Comparison of ENCODE assay signal across 25 cellular contexts in the genomic region with DNA sequence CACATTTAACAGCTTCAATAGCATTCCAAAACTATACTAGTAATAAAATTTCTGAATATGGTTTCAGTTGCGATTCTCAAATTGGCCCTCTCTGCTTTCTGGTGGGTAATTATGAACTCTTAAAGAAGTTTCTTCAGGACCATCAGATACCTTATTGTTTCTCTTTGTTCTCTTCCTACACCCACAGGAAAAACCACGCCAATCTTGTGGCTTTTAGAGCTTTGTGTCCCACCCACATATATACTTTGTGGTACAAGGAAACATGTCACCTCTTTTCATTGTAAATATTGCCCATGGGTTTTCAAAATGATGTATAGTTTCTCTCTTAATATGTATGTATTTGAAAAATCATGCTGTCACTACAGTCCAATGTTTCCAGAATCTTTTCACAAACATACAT. TPM values are rescaled to one million over a fixed set of nuclear protein-coding genes. Genes with fewer than 3 reads are reported as not detected.
DNase-seq lines count a peak whose midpoint lies in the region; TF ChIP-seq lines count a peak whose summit lies in the region.
"Had no signal": no experiment of that assay in that cellular context is flagged by ENCODE, and none has a peak within 500 bp of the region (broad histone marks: within the 10 kb centered on the region; RNA-seq: fewer than 3 reads in every experiment).

No MANE protein-coding gene starts in this region.

- no peak overlapping the region for H3K9ac ChIP-seq in BLaER1 treated with 17β-estradiol and CSF1 and Interleukin-3, amounts not matched to agents 10 nM and 100 nM

- H3K9me3 ChIP-seq in BLaER1 treated with 17β-estradiol and CSF1 and Interleukin-3, amounts not matched to agents 10 nM and 100 nM (replicated peaks in 1 of 11): peaks cover 5 to 65% (median 12%) of the 10 kb centered on the region in 11 experiments; a peak in 17 of 22 replicates
- H3K9me3 ChIP-seq in adrenal gland (replicated peaks in 1 of 3) (no peaks in the 10 kb centered on the region), neutrophil (no peaks in the 10 kb centered on the region)
- H3K9me3 ChIP-seq: prostate gland had no signal

- no peaks in the 10 kb centered on the region for H3K27me3 ChIP-seq in BLaER1 treated with 17β-estradiol and CSF1 and Interleukin-3, amounts not matched to agents 10 nM and 100 nM
- H3K27me3 ChIP-seq in adrenal gland: no peaks in the 10 kb centered on the region
- H3K27me3 ChIP-seq in neutrophil: no peaks in the 10 kb centered on the region

- peak overlapping the region in 4 of 7 donors; percentile 35 to 91 (median 86) for H3K27ac Mint-ChIP-seq in CD14-positive monocyte
- no peak overlapping the region for H3K27ac Mint-ChIP-seq in activated T-cell treated with anti-CD3 and anti-CD28 coated beads, Interleukin-2, amount 50 U/mL, for 24 hours
- H3K27ac Mint-ChIP-seq: CD4-positive, CD25-positive, alpha-beta regulatory T cell had no signal

- peaks cover 43% of the 10 kb centered on the region for H3K4me1 Mint-ChIP-seq in CD14-positive monocyte
- peaks cover 22% of the 10 kb centered on the region for H3K4me1 Mint-ChIP-seq in activated T-cell treated with anti-CD3 and anti-CD28 coated beads, Interleukin-2, amount 50 U/mL, for 24 hours (ENCODE audit: low read depth)
- H3K4me1 Mint-ChIP-seq: CD4-positive, CD25-positive, alpha-beta regulatory T cell had no signal

- 89 to 98% (median 94%) methylated on average over 2 of the region's 2 CpGs for whole genome bisulfite sequencing in adrenal gland, 4 donors

- intact Hi-C loops in CD14-positive monocyte (cut with micrococcal nuclease): no loop called here
- intact Hi-C loops in adrenal gland (cut with DNase I): no loop called here

- peaks cover 0 to 16% (median 0%) of the 10 kb centered on the region in 11 experiments; a peak in 4 of 22 replicates for H3K36me3 ChIP-seq in BLaER1 treated with 17β-estradiol and CSF1 and Interleukin-3, amounts not matched to agents 10 nM and 100 nM
- H3K36me3 ChIP-seq in adrenal gland (replicated peaks in 1 of 2) (no peaks in the 10 kb centered on the region), neutrophil (no peaks in the 10 kb centered on the region)
- H3K36me3 ChIP-seq: prostate gland, WERI-Rb-1 had no signal

- H3K9me3 Mint-ChIP-seq in CD14-positive monocyte: peaks cover 2 to 10% (median 5%) of the 10 kb centered on the region in 7 donors
- peaks cover 3% of the 10 kb centered on the region for H3K9me3 Mint-ChIP-seq in activated T-cell treated with anti-CD3 and anti-CD28 coated beads, Interleukin-2, amount 50 U/mL, for 24 hours

- no peak overlapping the region; a peak in 1 of 20 replicates for H3K4me3 ChIP-seq in BLaER1 treated with 17β-estradiol and CSF1 and Interleukin-3, amounts not matched to agents 10 nM and 100 nM
- H3K4me3 ChIP-seq in adrenal gland (no peak overlapping the region), neutrophil (ENCODE audit: low read depth in 1 of 2, low read length in 1 of 2) (no peak overlapping the region)
- H3K4me3 ChIP-seq: lung, prostate gland had no signal

- no peaks in the 10 kb centered on the region for H4K20me1 ChIP-seq in BLaER1 treated with 17β-estradiol and CSF1 and Interleukin-3, amounts not matched to agents 10 nM and 100 nM

- peak overlapping the region in 3 of 11 experiments; percentile 45 to 74 (median 56); a peak in 4 of 22 replicates for H3K4me2 ChIP-seq in BLaER1 treated with 17β-estradiol and CSF1 and Interleukin-3, amounts not matched to agents 10 nM and 100 nM

- H3K4me3 Mint-ChIP-seq in CD14-positive monocyte: no peak overlapping the region
- no peak overlapping the region for H3K4me3 Mint-ChIP-seq in activated T-cell treated with anti-CD3 and anti-CD28 coated beads, Interleukin-2, amount 50 U/mL, for 24 hours
- H3K4me3 Mint-ChIP-seq: activated T-cell treated with anti-CD3 and anti-CD28 coated beads, Interleukin-2, amount 50 U/mL, for 4 hours; CD4-positive, CD25-positive, alpha-beta regulatory T cell had no signal

- TF ChIP-seq CTCF in CD14-positive monocyte (IDR thresholded peaks at IDR 0.05) (no peak), adrenal gland (IDR thresholded peaks at IDR 0.05) (no peak), neutrophil (IDR thresholded peaks at IDR 0.05) (no peak)

- no peak for TF ChIP-seq POLR2A in adrenal gland (IDR thresholded peaks at IDR 0.05)

- DNase-seq in CD14-positive monocyte (ENCODE audit: low spot score): no peak
- DNase-seq in adrenal gland: no peak
- no peak for DNase-seq in epidermal melanocyte (ENCODE audit: insufficient read length, low spot score)
- no peak for DNase-seq in A172 (ENCODE audit: low spot score)
- DNase-seq in activated T-cell treated with anti-CD3 and anti-CD28 coated beads, Interleukin-2, amount 50 U/mL, for 24 hours: no peak
- DNase-seq: activated CD4-positive, alpha-beta T cell treated with anti-CD3 and anti-CD28 coated beads for 48 hours; activated naive CD4-positive, alpha-beta T cell; activated T-cell treated with anti-CD3 and anti-CD28 coated beads, Interleukin-2, amount 50 U/mL, for 4 hours; CD4-positive, CD25-positive, alpha-beta regulatory T cell; glutamatergic neuron; NCI-H1092; NCI-H1694 treated with DMSO at 0.1 percent for 48 hours; NCI-H2171 treated with DMSO at 0.1 percent for 48 hours; NCI-H524; NK-92 treated with Interleukin-12 subunit alpha and Interleukin-12 subunit beta, amount 100 ng/mL, for 24 hours; SHP77; T-helper 9 cell; trophoblast cell; WERI-Rb-1 had no signal

- H3K4me1 ChIP-seq in BLaER1 treated with 17β-estradiol and CSF1 and Interleukin-3, amounts not matched to agents 10 nM and 100 nM: peaks cover 0 to 43% (median 12%) of the 10 kb centered on the region in 10 experiments; a peak in 13 of 20 replicates
- H3K4me1 ChIP-seq in adrenal gland (replicated peaks in 1 of 2) (peaks cover 23 to 41% of the 10 kb centered on the region in 2 donors), neutrophil (ENCODE audit: control insufficient read depth in 1 of 2, insufficient read depth in 1 of 2, low read depth in 1 of 2, low read length in 1 of 2) (peaks cover 30 to 37% of the 10 kb centered on the region in 2 experiments)
- H3K4me1 ChIP-seq: prostate gland had no signal

- H3K27me3 Mint-ChIP-seq in CD14-positive monocyte (ENCODE audit: low read depth in 3 of 3): no peaks in the 10 kb centered on the region
- H3K27me3 Mint-ChIP-seq in activated T-cell treated with anti-CD3 and anti-CD28 coated beads, Interleukin-2, amount 50 U/mL, for 24 hours: no peaks in the 10 kb centered on the region
- H3K27me3 Mint-ChIP-seq: CD4-positive, CD25-positive, alpha-beta regulatory T cell had no signal

- H3K27ac ChIP-seq in BLaER1 treated with 17β-estradiol and CSF1 and Interleukin-3, amounts not matched to agents 10 nM and 100 nM: peak overlapping the region in 6 of 11 experiments; percentile 47 to 76 (median 67); a peak in 8 of 22 replicates
- H3K27ac ChIP-seq in adrenal gland (peak overlapping the region in 4 of 5 donors; percentile 62 to 86 (median 78)), neutrophil (peak overlapping the region; percentile 87)
- H3K27ac ChIP-seq: prostate gland, WERI-Rb-1 had no signal

- H3K36me3 Mint-ChIP-seq in CD14-positive monocyte: peaks cover 3 to 7% of the 10 kb centered on the region in 2 donors
- H3K36me3 Mint-ChIP-seq in activated T-cell treated with anti-CD3 and anti-CD28 coated beads, Interleukin-2, amount 50 U/mL, for 24 hours (ENCODE audit: low read depth): no peaks in the 10 kb centered on the region
- H3K36me3 Mint-ChIP-seq: CD4-positive, CD25-positive, alpha-beta regulatory T cell had no signal

RNA-seq across cellular contexts. Expression of a gene that starts 12.1 kb away (rescaled TPM):
- under 1 TPM in 1 of 2 donors, not detected in 1; 0.02 TPM for polyA plus RNA-seq in CD14-positive monocyte
- total RNA-seq in adrenal gland: 10 to 100 TPM in 1 of 8 donors, 1 to 10 TPM in 7; 2.2 to 14.8 (median 4.1) TPM
- 10 to 100 TPM in 1 of 3 donors, 1 to 10 TPM in 2; 1.7 to 10.7 (median 6.0) TPM for polyA plus RNA-seq in adrenal gland
- 0.02 TPM in 1 of 2 replicates, not detected in the other for total RNA-seq in A172 (2014; rRNA removed; shearing (Covaris generic))
- total RNA-seq: activated T-cell treated with anti-CD3 and anti-CD28 coated beads, Interleukin-2, amount 50 U/mL, for 4 hours; CD4-positive, CD25-positive, alpha-beta regulatory T cell; Daoy; epithelial cell of proximal tubule had no signal
- polyA plus RNA-seq: CD4-positive, CD25-positive, alpha-beta regulatory T cell had no signal
